ENCODE assay signal across 2 cellular contexts in genomic region chr5:77758141-77758938, GRCh38.
A peak's percentile ranks its signal among the peaks of the same experiment; 100 is the strongest.
TF ChIP-seq lines count a peak whose summit lies in the region.

No MANE protein-coding gene starts in this region.

TF ChIP-seq in GM23338, 12 proteins besides CTCF, POLR2A, EP300 and RAD21:
- TF ChIP-seq NANOG (IDR thresholded peaks at IDR 0.05; ENCODE audit: borderline replicate concordance) (no peak), EZH2 (IDR thresholded peaks at IDR 0.05; ENCODE audit: low read depth, unreplicated experiment) (no peak), ETS1 (IDR thresholded peaks at IDR 0.05) (no peak), REST (IDR thresholded peaks at IDR 0.05; ENCODE audit: unreplicated experiment) (no peak)
TF ChIP-seq in GM23338: peak in this region for 0.

TF ChIP-seq in HepG2, 621 proteins besides CTCF, POLR2A, EP300 and RAD21:
- TF ChIP-seq RBM22 (optimal IDR thresholded peaks at IDR 0.05; ENCODE audit: low read length) (peak; percentile 29), GLI4 (CRISPR knock-in tag; IDR thresholded peaks at IDR 0.05; ENCODE audit: borderline replicate concordance) (no peak)
